Comparison of ENCODE assay signal across 18 cellular contexts in genomic region chr9:77750981-77751340, GRCh38.
DNase-seq lines count a peak whose midpoint lies in the region; ATAC-seq and TF ChIP-seq lines count a peak whose summit lies in the region.
"Had no signal": no experiment of that assay in that cellular context is flagged by ENCODE, and none has a peak within 500 bp of the region (broad histone marks: within the 10 kb centered on the region; RNA-seq: fewer than 3 reads in every experiment).

No MANE protein-coding gene starts in this region.

- H3K79me2 ChIP-seq in fibroblast of lung (ENCODE audit: control insufficient read depth, insufficient read depth, low read length) (no peaks in the 10 kb centered on the region), smooth muscle cell (ENCODE audit: low read depth) (peaks cover 7% of the 10 kb centered on the region)

- H3F3A ChIP-seq in smooth muscle cell (ENCODE audit: low read depth): peaks cover 5% of the 10 kb centered on the region

- no peak overlapping the region for H2AFZ ChIP-seq in fibroblast of lung (ENCODE audit: low read length)
- H2AFZ ChIP-seq in smooth muscle cell (ENCODE audit: low read depth): no peak overlapping the region

- ATAC-seq in SK-N-SH treated with all-trans-retinoic acid at 6 μM for 48 hours (peak; percentile 56), left lobe of liver (no peak)
- ATAC-seq: stimulated activated effector memory CD8-positive, alpha-beta T cell treated with anti-CD3 and anti-CD28 coated beads, Interleukin-12 subunit alpha, Interleukin-12 subunit beta, amount 100 ng/mL, for 72 hours had no signal

- H3K27me3 ChIP-seq in HL-60 (ENCODE audit: insufficient read depth, poor library complexity, severe bottlenecking): no peaks in the 10 kb centered on the region
- no peaks in the 10 kb centered on the region for H3K27me3 ChIP-seq in fibroblast of lung (ENCODE audit: control insufficient read depth, insufficient read depth, low read length)
- H3K27me3 ChIP-seq in smooth muscle cell (ENCODE audit: low read depth): no peaks in the 10 kb centered on the region
- H3K27me3 ChIP-seq: cardiac muscle cell, heart right ventricle, left lung had no signal

- H3K9me3 ChIP-seq in fibroblast of lung (ENCODE audit: control insufficient read depth, insufficient read depth, low read depth, low read length): no peaks in the 10 kb centered on the region
- H3K9me3 ChIP-seq in smooth muscle cell (replicated peaks; ENCODE audit: low read depth): no peaks in the 10 kb centered on the region
- H3K9me3 ChIP-seq: left lung, mucosa of descending colon, thoracic aorta had no signal

- H3K9ac ChIP-seq in fibroblast of lung (ENCODE audit: insufficient read depth, low read length): no peak overlapping the region
- no peak overlapping the region for H3K9ac ChIP-seq in smooth muscle cell (ENCODE audit: low read depth)

- no peak for DNase-seq in HL-60 (ENCODE audit: low read depth in 1 of 2, low spot score in 1 of 2)
- peak in 1 of 2 donors; percentile 71 for DNase-seq in fibroblast of lung (ENCODE audit: low read depth in 2 of 2)
- no peak for DNase-seq in smooth muscle cell (lab: John Stamatoyannopoulos, UW; ENCODE audit: unreplicated experiment)
- no peak for DNase-seq in NCI-H187 (lab: John Stamatoyannopoulos, UW)
- DNase-seq in NCI-H128 (lab: John Stamatoyannopoulos, UW; ENCODE audit: unreplicated experiment): no peak
- DNase-seq in NOMO-1 treated with DMSO at 0.1 percent for 48 hours (lab: John Stamatoyannopoulos, UW; ENCODE audit: unreplicated experiment): no peak
- DNase-seq in left lobe of liver (ENCODE audit: low spot score): no peak
- DNase-seq: activated CD4-positive, alpha-beta memory T cell treated with anti-CD3 and anti-CD28 coated beads for 36 hours; activated gamma-delta T cell; activated T-cell treated with anti-CD3 and anti-CD28 coated beads for 4 hours; left lung had no signal

- peaks cover 13% of the 10 kb centered on the region for H3K4me1 ChIP-seq in fibroblast of lung (ENCODE audit: control insufficient read depth, extremely low read depth, insufficient read depth, low read length)
- peaks cover under 1% of the 10 kb centered on the region for H3K4me1 ChIP-seq in smooth muscle cell (ENCODE audit: low read depth)

- 0 out of 2 replicates have a peak overlapping the region, but pooled peaks have one; percentile 6 for H3K27ac ChIP-seq in HL-60 (replicated peaks)
- H3K27ac ChIP-seq in fibroblast of lung (ENCODE audit: insufficient read depth, low read length): peak overlapping the region; percentile 42
- no peak overlapping the region for H3K27ac ChIP-seq in smooth muscle cell (ENCODE audit: low read depth)
- H3K27ac ChIP-seq: cardiac muscle cell, skin epidermis, thoracic aorta had no signal

- H4K20me1 ChIP-seq in fibroblast of lung (ENCODE audit: control insufficient read depth, extremely low read depth, insufficient read depth, low read length) (no peaks in the 10 kb centered on the region), smooth muscle cell (ENCODE audit: low read depth) (no peaks in the 10 kb centered on the region)

- H3K36me3 ChIP-seq in fibroblast of lung (ENCODE audit: control insufficient read depth, insufficient read depth, low read length): no peaks in the 10 kb centered on the region
- no peaks in the 10 kb centered on the region for H3K36me3 ChIP-seq in smooth muscle cell (ENCODE audit: low read depth)
- H3K36me3 ChIP-seq: cardiac muscle cell, thoracic aorta had no signal

- peak overlapping the region; percentile 17 for H3K4me2 ChIP-seq in fibroblast of lung (ENCODE audit: extremely low read depth, insufficient read depth, low read length)
- H3K4me2 ChIP-seq in smooth muscle cell: peak overlapping the region; percentile 51

- TF ChIP-seq CTCF in HL-60 (IDR thresholded peaks at IDR 0.05; ENCODE audit: insufficient read depth, low read length) (no peak), fibroblast of lung (conservative IDR thresholded peaks at IDR 0.05 in 1 of 2, IDR thresholded peaks at IDR 0.05 in 1 of 2; ENCODE audit: low read depth in 1 of 2, low read length in 2 of 2) (no peak), smooth muscle cell (IDR thresholded peaks at IDR 0.05; ENCODE audit: borderline replicate concordance, insufficient read depth, poor library complexity, severe bottlenecking) (no peak)

- 92% methylated on average over 1 of the region's 1 CpG for WGBS in smooth muscle cell (ENCODE audit: low lambda C conversion rate)

- H3K4me3 ChIP-seq in HL-60 (replicated peaks; ENCODE audit: insufficient read depth, low read length) (no peak overlapping the region), fibroblast of lung (replicated peaks in 1 of 4; ENCODE audit: control extremely low read depth in 1 of 4, insufficient read depth in 1 of 4, low read depth in 3 of 4, low read length in 4 of 4) (no peak overlapping the region), smooth muscle cell (no peak overlapping the region)
- H3K4me3 ChIP-seq: cardiac muscle cell, heart right ventricle, left lung, mucosa of descending colon, skin epidermis, thoracic aorta had no signal

TF ChIP-seq in SK-N-SH treated with all-trans-retinoic acid at 6 μM for 48 hours, 23 proteins besides CTCF, POLR2A, EP300 and RAD21 (continues in another document):
- TF ChIP-seq SNAI2 (CRISPR knock-in tag; IDR thresholded peaks at IDR 0.05) (no peak), ZFP3 (CRISPR knock-in tag; IDR thresholded peaks at IDR 0.05) (no peak), BACH2 (CRISPR knock-in tag; IDR thresholded peaks at IDR 0.05; ENCODE audit: borderline replicate concordance) (no peak), ZNF8 (CRISPR knock-in tag; IDR thresholded peaks at IDR 0.05) (peak; percentile 36; the same call in 1 of the 2 replicates), RARB (CRISPR knock-in tag; IDR thresholded peaks at IDR 0.05) (no peak), ISL1 (CRISPR knock-in tag; IDR thresholded peaks at IDR 0.05) (peak; percentile 85), ZC3H10 (CRISPR knock-in tag; IDR thresholded peaks at IDR 0.05) (no peak), GLIS3 (CRISPR knock-in tag; IDR thresholded peaks at IDR 0.05) (peak; percentile 22; the same call in 1 of the 2 replicates), ZNF70 (CRISPR knock-in tag; IDR thresholded peaks at IDR 0.05) (peak; percentile 50; the same call in 1 of the 2 replicates), OSR1 (CRISPR knock-in tag; IDR thresholded peaks at IDR 0.05) (no peak), CSDC2 (CRISPR knock-in tag; IDR thresholded peaks at IDR 0.05) (no peak), TOX (CRISPR knock-in tag; IDR thresholded peaks at IDR 0.05; ENCODE audit: borderline replicate concordance) (no peak), TSHZ2 (CRISPR knock-in tag; IDR thresholded peaks at IDR 0.05) (peak; percentile 85), TCF4 (CRISPR knock-in tag; IDR thresholded peaks at IDR 0.05; ENCODE audit: borderline replicate concordance) (peak; percentile 98), ZNF565 (CRISPR knock-in tag; conservative IDR thresholded peaks at IDR 0.05; ENCODE audit: low read depth) (no peak)
- TF ChIP-seq, protein P1, sequence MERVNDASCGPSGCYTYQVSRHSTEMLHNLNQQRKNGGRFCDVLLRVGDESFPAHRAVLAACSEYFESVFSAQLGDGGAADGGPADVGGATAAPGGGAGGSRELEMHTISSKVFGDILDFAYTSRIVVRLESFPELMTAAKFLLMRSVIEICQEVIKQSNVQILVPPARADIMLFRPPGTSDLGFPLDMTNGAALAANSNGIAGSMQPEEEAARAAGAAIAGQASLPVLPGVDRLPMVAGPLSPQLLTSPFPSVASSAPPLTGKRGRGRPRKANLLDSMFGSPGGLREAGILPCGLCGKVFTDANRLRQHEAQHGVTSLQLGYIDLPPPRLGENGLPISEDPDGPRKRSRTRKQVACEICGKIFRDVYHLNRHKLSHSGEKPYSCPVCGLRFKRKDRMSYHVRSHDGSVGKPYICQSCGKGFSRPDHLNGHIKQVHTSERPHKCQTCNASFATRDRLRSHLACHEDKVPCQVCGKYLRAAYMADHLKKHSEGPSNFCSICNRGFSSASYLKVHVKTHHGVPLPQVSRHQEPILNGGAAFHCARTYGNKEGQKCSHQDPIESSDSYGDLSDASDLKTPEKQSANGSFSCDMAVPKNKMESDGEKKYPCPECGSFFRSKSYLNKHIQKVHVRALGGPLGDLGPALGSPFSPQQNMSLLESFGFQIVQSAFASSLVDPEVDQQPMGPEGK (CRISPR knock-in tag; IDR thresholded peaks at IDR 0.05; ENCODE audit: borderline replicate concordance): no peak
- TF ChIP-seq, protein P2, sequence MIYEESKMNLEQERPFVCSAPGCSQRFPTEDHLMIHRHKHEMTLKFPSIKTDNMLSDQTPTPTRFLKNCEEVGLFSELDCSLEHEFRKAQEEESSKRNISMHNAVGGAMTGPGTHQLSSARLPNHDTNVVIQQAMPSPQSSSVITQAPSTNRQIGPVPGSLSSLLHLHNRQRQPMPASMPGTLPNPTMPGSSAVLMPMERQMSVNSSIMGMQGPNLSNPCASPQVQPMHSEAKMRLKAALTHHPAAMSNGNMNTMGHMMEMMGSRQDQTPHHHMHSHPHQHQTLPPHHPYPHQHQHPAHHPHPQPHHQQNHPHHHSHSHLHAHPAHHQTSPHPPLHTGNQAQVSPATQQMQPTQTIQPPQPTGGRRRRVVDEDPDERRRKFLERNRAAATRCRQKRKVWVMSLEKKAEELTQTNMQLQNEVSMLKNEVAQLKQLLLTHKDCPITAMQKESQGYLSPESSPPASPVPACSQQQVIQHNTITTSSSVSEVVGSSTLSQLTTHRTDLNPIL (CRISPR knock-in tag; IDR thresholded peaks at IDR 0.05; ENCODE audit: low read depth): peak; percentile 41; the same call in 1 of the 2 replicates
